Comparison of ENCODE assay signal across 1 cellular context in genomic region chr5:96439477-96440184, GRCh38.
A peak's percentile ranks its signal among the peaks of the same experiment; 100 is the strongest.
TF ChIP-seq lines count a peak whose summit lies in the region.

No MANE protein-coding gene starts in this region.

TF ChIP-seq in GM12878, 131 proteins besides CTCF, POLR2A, EP300 and RAD21 (continued from another document and continues in another):
- TF ChIP-seq FOXM1 (IDR thresholded peaks at IDR 0.05; ENCODE audit: low read depth, low read length) (peak; percentile 68), ZNF207 (IDR thresholded peaks at IDR 0.05; ENCODE audit: borderline replicate concordance) (no peak), PRDM15 (CRISPR knock-in tag; IDR thresholded peaks at IDR 0.05) (no peak), RFX5 (IDR thresholded peaks at IDR 0.05; ENCODE audit: low read depth, low read length) (no peak), SMAD1 (IDR thresholded peaks at IDR 0.05; ENCODE audit: low read depth, partially characterized antibody) (no peak), TCF3 (IDR thresholded peaks at IDR 0.05; ENCODE audit: borderline replicate concordance, insufficient read depth, low read depth, low read length) (no peak), SPI1 (IDR thresholded peaks at IDR 0.05; ENCODE audit: borderline replicate concordance, insufficient read depth, low read depth, low read length) (peak; percentile 95), POLR2AphosphoS5 (IDR thresholded peaks at IDR 0.05; ENCODE audit: low read length) (no peak), ZNF592 (IDR thresholded peaks at IDR 0.05) (no peak), BCLAF1 (IDR thresholded peaks at IDR 0.05) (no peak), CUX1 (IDR thresholded peaks at IDR 0.05; ENCODE audit: insufficient replicate concordance, low read depth, low read length) (no peak), CEBPZ (IDR thresholded peaks at IDR 0.05; ENCODE audit: low read depth, low read length) (no peak), DPF2 (IDR thresholded peaks at IDR 0.05) (peak; percentile 87), PKNOX1 (IDR thresholded peaks at IDR 0.05) (no peak; the same call in 1 of the 2 replicates), MTA2 (IDR thresholded peaks at IDR 0.05; ENCODE audit: low read depth) (peak; percentile 70), ELK1 (IDR thresholded peaks at IDR 0.05; ENCODE audit: low read depth, low read length) (no peak), YBX1 (IDR thresholded peaks at IDR 0.05) (no peak), POU2F2 (IDR thresholded peaks at IDR 0.05; ENCODE audit: borderline replicate concordance, low read depth, low read length) (no peak), HCFC1 (IDR thresholded peaks at IDR 0.05; ENCODE audit: low read length) (no peak), PML (IDR thresholded peaks at IDR 0.05; ENCODE audit: low read length) (no peak), KDM1A (IDR thresholded peaks at IDR 0.05; ENCODE audit: borderline replicate concordance) (no peak), NFIC (IDR thresholded peaks at IDR 0.05; ENCODE audit: low read depth, low read length) (peak; percentile 64; the same call in 1 of the 2 replicates), PAX5 (IDR thresholded peaks at IDR 0.05; ENCODE audit: borderline replicate concordance, low read depth, low read length) (no peak), MTA3 (IDR thresholded peaks at IDR 0.05; ENCODE audit: borderline replicate concordance, low read length) (no peak), IRF5 (IDR thresholded peaks at IDR 0.05; ENCODE audit: borderline replicate concordance) (no peak), IKZF1 (conservative IDR thresholded peaks at IDR 0.05) (peak; percentile 76), CHD2 (IDR thresholded peaks at IDR 0.05; ENCODE audit: borderline replicate concordance, low read depth, low read length) (no peak), RB1 (IDR thresholded peaks at IDR 0.05; ENCODE audit: borderline replicate concordance) (peak; percentile 51; the same call in 1 of the 2 replicates), ESRRA (IDR thresholded peaks at IDR 0.05; ENCODE audit: low read length) (no peak), RCOR1 (conservative IDR thresholded peaks at IDR 0.05; ENCODE audit: low read depth, low read length) (no peak)
